In genomic region chr1:86823821-86824500, GRCh38 we compare ENCODE assay signal across 1 cellular context.
TF ChIP-seq lines count a peak whose summit lies in the region.

No MANE protein-coding gene starts in this region.

TF ChIP-seq in HepG2, 621 proteins besides CTCF, POLR2A, EP300 and RAD21 (continued from another document and continues in another):
- TF ChIP-seq TEAD3 (CRISPR knock-in tag; optimal IDR thresholded peaks at IDR 0.05; ENCODE audit: borderline replicate concordance) (peak; percentile 54), ZUFSP (CRISPR knock-in tag; IDR thresholded peaks at IDR 0.05; ENCODE audit: borderline replicate concordance) (no peak), KMT2A (CRISPR knock-in tag; IDR thresholded peaks at IDR 0.05) (no peak; the same call in 1 of the 2 replicates), ZNF589 (CRISPR knock-in tag; conservative IDR thresholded peaks at IDR 0.05) (no peak), MXD1 (CRISPR knock-in tag; IDR thresholded peaks at IDR 0.05) (no peak), ZNF160 (CRISPR knock-in tag; IDR thresholded peaks at IDR 0.05) (no peak), ZBTB26 (CRISPR knock-in tag; IDR thresholded peaks at IDR 0.05; ENCODE audit: borderline replicate concordance) (no peak), ATM (IDR thresholded peaks at IDR 0.05; ENCODE audit: borderline replicate concordance) (no peak), ZNF225 (CRISPR knock-in tag; IDR thresholded peaks at IDR 0.05) (no peak), FOSL1 (CRISPR knock-in tag; IDR thresholded peaks at IDR 0.05; ENCODE audit: borderline replicate concordance) (no peak), HNF4G (IDR thresholded peaks at IDR 0.05; ENCODE audit: borderline replicate concordance, low read depth, low read length) (peak; percentile 71; the same call in 1 of the 2 replicates), HNF4G (CRISPR knock-in tag; IDR thresholded peaks at IDR 0.05; ENCODE audit: borderline replicate concordance, low read depth) (no peak), CHD2 (IDR thresholded peaks at IDR 0.05; ENCODE audit: low read depth, low read length) (no peak), ZFP41 (CRISPR knock-in tag; IDR thresholded peaks at IDR 0.05; ENCODE audit: borderline replicate concordance) (no peak), ZNF598 (CRISPR knock-in tag; IDR thresholded peaks at IDR 0.05; ENCODE audit: borderline replicate concordance) (no peak), KMT2B (CRISPR knock-in tag; IDR thresholded peaks at IDR 0.05) (no peak), POLR2G (IDR thresholded peaks at IDR 0.05; ENCODE audit: low read depth, low read length) (no peak), ZNF510 (CRISPR knock-in tag; IDR thresholded peaks at IDR 0.05; ENCODE audit: low read depth) (no peak), GLMP (CRISPR knock-in tag; IDR thresholded peaks at IDR 0.05; ENCODE audit: borderline replicate concordance) (no peak), CBFB (CRISPR knock-in tag; IDR thresholded peaks at IDR 0.05) (no peak), SNAI1 (CRISPR knock-in tag; IDR thresholded peaks at IDR 0.05; ENCODE audit: borderline replicate concordance) (no peak), ONECUT2 (CRISPR knock-in tag; IDR thresholded peaks at IDR 0.05) (no peak), ZNF382 (CRISPR knock-in tag; IDR thresholded peaks at IDR 0.05; ENCODE audit: borderline replicate concordance) (no peak), ZNF557 (CRISPR knock-in tag; IDR thresholded peaks at IDR 0.05) (peak; percentile 91; the same call in 1 of the 2 replicates), JARID2 (CRISPR knock-in tag; IDR thresholded peaks at IDR 0.05; ENCODE audit: insufficient replicate concordance) (no peak), ZHX2 (IDR thresholded peaks at IDR 0.05; ENCODE audit: low read depth) (no peak), ZHX2 (CRISPR knock-in tag; IDR thresholded peaks at IDR 0.05; ENCODE audit: borderline replicate concordance) (no peak), MED13 (CRISPR knock-in tag; IDR thresholded peaks at IDR 0.05) (no peak), PRPF4 (IDR thresholded peaks at IDR 0.05; ENCODE audit: low read depth, low read length, poor library complexity, severe bottlenecking) (no peak), POGK (CRISPR knock-in tag; conservative IDR thresholded peaks at IDR 0.05) (no peak), ZNF883 (CRISPR knock-in tag; IDR thresholded peaks at IDR 0.05; ENCODE audit: not compliant biosample characterization) (no peak), MEIS1 (CRISPR knock-in tag; IDR thresholded peaks at IDR 0.05; ENCODE audit: borderline replicate concordance) (no peak), ZFYVE20 (CRISPR knock-in tag; IDR thresholded peaks at IDR 0.05; ENCODE audit: borderline replicate concordance, low read depth) (no peak), TFDP2 (CRISPR knock-in tag; IDR thresholded peaks at IDR 0.05) (no peak), ARID3A (IDR thresholded peaks at IDR 0.05; ENCODE audit: low read depth, low read length) (peak; percentile 69), PAWR (CRISPR knock-in tag; IDR thresholded peaks at IDR 0.05; ENCODE audit: borderline replicate concordance) (no peak), HOXA5 (CRISPR knock-in tag; IDR thresholded peaks at IDR 0.05) (peak; percentile 70; the same call in 1 of the 2 replicates), MIER3 (CRISPR knock-in tag; IDR thresholded peaks at IDR 0.05; ENCODE audit: borderline replicate concordance) (no peak; the same call in 1 of the 2 replicates), ZNF674 (CRISPR knock-in tag; IDR thresholded peaks at IDR 0.05; ENCODE audit: low read depth) (no peak), ZEB1 (IDR thresholded peaks at IDR 0.05; ENCODE audit: insufficient replicate concordance, low read depth) (peak; percentile 36), ZMAT5 (CRISPR knock-in tag; IDR thresholded peaks at IDR 0.05; ENCODE audit: borderline replicate concordance, low read depth) (no peak), FOXK2 (IDR thresholded peaks at IDR 0.05) (no peak), ZFP36L1 (CRISPR knock-in tag; IDR thresholded peaks at IDR 0.05) (no peak), NRL (CRISPR knock-in tag; IDR thresholded peaks at IDR 0.05; ENCODE audit: borderline replicate concordance) (no peak), ZNF703 (CRISPR knock-in tag; IDR thresholded peaks at IDR 0.05; ENCODE audit: borderline replicate concordance) (no peak), KLF6 (CRISPR knock-in tag; IDR thresholded peaks at IDR 0.05) (no peak), ZNF20 (CRISPR knock-in tag; IDR thresholded peaks at IDR 0.05) (no peak), ZBTB39 (CRISPR knock-in tag; IDR thresholded peaks at IDR 0.05) (no peak), ZNF580 (CRISPR knock-in tag; IDR thresholded peaks at IDR 0.05; ENCODE audit: borderline replicate concordance, low read depth) (no peak), ZNF768 (CRISPR knock-in tag; IDR thresholded peaks at IDR 0.05) (no peak), SNRNP70 (IDR thresholded peaks at IDR 0.05; ENCODE audit: low read depth, low read length) (no peak)
